ENCODE assay signal across 22 cellular contexts in the genomic region with DNA sequence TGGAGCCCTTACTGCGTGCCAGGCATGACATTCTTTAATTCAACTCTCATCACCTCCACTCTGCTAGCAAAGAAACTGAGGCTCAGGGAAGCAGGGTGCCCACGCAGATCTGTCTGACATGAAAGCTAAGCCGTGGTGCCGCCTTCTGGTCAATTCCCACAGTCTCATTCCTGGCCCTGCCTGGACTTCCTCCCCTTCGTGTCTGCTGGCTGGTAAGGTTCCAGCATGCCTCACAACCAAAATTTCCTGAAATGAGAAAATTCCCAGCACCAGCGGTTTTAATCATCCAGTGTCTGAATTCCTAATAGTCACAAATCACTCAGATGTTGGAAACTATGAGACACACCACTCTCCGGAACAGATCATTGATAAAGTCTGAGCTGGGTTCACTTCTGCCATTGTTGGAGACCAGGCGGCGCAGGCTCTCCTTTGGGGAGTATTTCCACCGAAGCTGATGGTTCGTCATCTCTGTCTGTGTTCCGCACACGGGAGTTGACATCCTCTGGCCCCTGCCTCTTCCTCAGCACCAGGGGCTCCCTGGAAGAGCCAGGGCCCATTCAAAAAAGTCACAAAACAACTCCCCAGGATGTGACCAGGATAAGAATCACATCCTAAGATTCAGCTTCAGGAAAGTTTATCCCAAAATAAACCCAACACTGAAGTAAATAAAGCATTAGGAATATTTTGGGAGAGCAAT.
DNase-seq lines count a peak whose midpoint lies in the region; ATAC-seq and TF ChIP-seq lines count a peak whose summit lies in the region.
"Had no signal": no experiment of that assay in that cellular context is flagged by ENCODE, and none has a peak within 500 bp of the region (broad histone marks: within the 10 kb centered on the region; RNA-seq: fewer than 3 reads in every experiment).

No MANE protein-coding gene starts in this region.

- H3K27ac ChIP-seq in heart left ventricle, result peak overlapping the region; percentile 28 to 84 (median 59)
- H3K27ac ChIP-seq in neuronal stem cell (replicated peaks; ENCODE audit: low read length), result no peak overlapping the region
- H3K27ac ChIP-seq: KMS-11 had no signal

- H2BK12ac ChIP-seq in neuronal stem cell (ENCODE audit: low read length), result no peak overlapping the region

- H3K36me3 ChIP-seq in heart left ventricle (no peaks in the 10 kb centered on the region), neuronal stem cell (replicated peaks in 1 of 2; ENCODE audit: control insufficient read depth in 2 of 2, insufficient read depth in 2 of 2, low read length in 2 of 2) (no peaks in the 10 kb centered on the region)
- H3K36me3 ChIP-seq: esophagus squamous epithelium, sigmoid colon had no signal

- H3K9ac ChIP-seq in neuronal stem cell (ENCODE audit: low read depth, low read length, poor library complexity), result no peak overlapping the region
- H3K9ac ChIP-seq: KMS-11 had no signal

- no peaks in the 10 kb centered on the region for H3K9me3 Mint-ChIP-seq in activated naive CD4-positive, alpha-beta T cell treated with anti-CD3 and anti-CD28 coated beads, Interleukin-2, amount 10 ng/mL, durations not matched to agents 7 days and 5 days
- H3K9me3 Mint-ChIP-seq: stimulated activated memory B cell treated with anti-CD40 and anti-IgM and Interleukin-4, amounts not matched to agents 10 μg/mL and 1 μg/mL and 100 μg/mL, for 72 hours; T-cell had no signal

- intact Hi-C loops in Right ventricle myocardium superior (cut with DNase I), result loop anchor here (5.0 kb wide), 1 partner anchor 166 kb away; the partner anchor contains the start of gene PLPP3
- intact Hi-C loops in Right ventricle myocardium inferior (cut with DNase I), result loop anchor here (5.0 kb wide), 1 partner anchor 124 kb away; no protein-coding TSS in a partner anchor
- intact Hi-C loops in heart left ventricle (cut with DNase I), result loop anchor here in 7 of 10 donors (1.0 to 10.0 kb wide), 6 partner anchors 37 to 227 kb away; partner anchors contain the start of gene PLPP3 (in 5 of the 7)

- no peak for TF ChIP-seq POLR2A in heart left ventricle (IDR thresholded peaks at IDR 0.05)

- peak overlapping the region; percentile 69 for H2AFZ ChIP-seq in neuronal stem cell (ENCODE audit: low read length)

- H3K14ac ChIP-seq in neuronal stem cell (ENCODE audit: low read length), result no peak overlapping the region

- H3K4me2 ChIP-seq in neuronal stem cell (ENCODE audit: insufficient read depth, low read length, poor library complexity, severe bottlenecking), result no peak overlapping the region
- H3K4me2 ChIP-seq: KMS-11 had no signal

- no peak overlapping the region for H2BK15ac ChIP-seq in neuronal stem cell (ENCODE audit: low read length)

- H3K23ac ChIP-seq in neuronal stem cell (ENCODE audit: low read depth, low read length, poor library complexity), result no peak overlapping the region

- no peaks in the 10 kb centered on the region for H3K27me3 ChIP-seq in heart left ventricle
- H3K27me3 ChIP-seq in neuronal stem cell (ENCODE audit: control insufficient read depth in 3 of 3, insufficient read depth in 3 of 3, low read depth in 1 of 3, low read length in 3 of 3), result no peaks in the 10 kb centered on the region
- H3K27me3 ChIP-seq: esophagus squamous epithelium, sigmoid colon had no signal

- H3K79me1 ChIP-seq in neuronal stem cell (ENCODE audit: low read depth, low read length), result no peaks in the 10 kb centered on the region

- no peak overlapping the region for H3K4me3 Mint-ChIP-seq in activated naive CD4-positive, alpha-beta T cell treated with anti-CD3 and anti-CD28 coated beads, Interleukin-2, amount 10 ng/mL, durations not matched to agents 7 days and 5 days
- H3K4me3 Mint-ChIP-seq: naive thymus-derived CD8-positive, alpha-beta T cell; stimulated activated memory B cell treated with anti-CD40 and anti-IgM and Interleukin-4, amounts not matched to agents 10 μg/mL and 1 μg/mL and 100 μg/mL, for 72 hours; T-cell had no signal

- WGBS in heart left ventricle, 4 donors, result 58 to 66% (median 63%) methylated on average over 13 of the region's 13 CpGs
- WGBS in neuronal stem cell (ENCODE audit: extremely low coverage in 2 of 2, insufficient read length in 2 of 2, insufficient replicate concordance in 1 of 2), 2 donors, result no CpG with 5 or more reads among the region's 13 CpGs

- no peak overlapping the region for H2AK5ac ChIP-seq in neuronal stem cell (ENCODE audit: low read depth, low read length)

- no peaks in the 10 kb centered on the region for H3K27me3 Mint-ChIP-seq in activated naive CD4-positive, alpha-beta T cell treated with anti-CD3 and anti-CD28 coated beads, Interleukin-2, amount 10 ng/mL, durations not matched to agents 7 days and 5 days
- H3K27me3 Mint-ChIP-seq: stimulated activated memory B cell treated with anti-CD40 and anti-IgM and Interleukin-4, amounts not matched to agents 10 μg/mL and 1 μg/mL and 100 μg/mL, for 72 hours had no signal

- H3K4me3 ChIP-seq in heart left ventricle (no peak overlapping the region), neuronal stem cell (ENCODE audit: low read length in 2 of 2) (no peak overlapping the region)
- H3K4me3 ChIP-seq: esophagus squamous epithelium, sigmoid colon had no signal

- no peaks in the 10 kb centered on the region for H3K9me3 ChIP-seq in heart left ventricle
- H3K9me3 ChIP-seq in neuronal stem cell (replicated peaks in 1 of 2; ENCODE audit: control insufficient read depth in 2 of 2, insufficient read depth in 1 of 2, low read depth in 1 of 2, low read length in 2 of 2), result no peaks in the 10 kb centered on the region
- H3K9me3 ChIP-seq: esophagus squamous epithelium, sigmoid colon had no signal

- peak; percentile 52 for DNase-seq in Right ventricle myocardium superior
- no peak for DNase-seq in Right ventricle myocardium inferior (ENCODE audit: missing footprints)
- peak in 4 of 5 donors; percentile 50 to 69 (median 60) for DNase-seq in heart left ventricle
- no peak for DNase-seq in neuronal stem cell (ENCODE audit: low spot score)
- no peak for DNase-seq in activated effector memory CD4-positive, alpha-beta T cell treated with Interleukin-2 at 50 U/mL for 16 hours
- no peak for DNase-seq in activated naive CD4-positive, alpha-beta T cell treated with anti-CD3 and anti-CD28 coated beads, Interleukin-2, amount 10 ng/mL, durations not matched to agents 7 days and 5 days
- no peak for DNase-seq in activated effector memory CD4-positive, alpha-beta T cell treated with anti-CD3 and anti-CD28 coated beads, Interleukin-2, amount 50 U/mL, for 16 hours
- DNase-seq: 8988T; COR-L47; esophagus squamous epithelium; GF-D8; naive thymus-derived CD8-positive, alpha-beta T cell; NCI-H1436 treated with DMSO at 0.1 percent for 48 hours; NCI-H510A; PC-3; sigmoid colon; stimulated activated CD4-positive, alpha-beta T cell treated with anti-CD3 and anti-CD28 coated beads, Interleukin-4, amount 100 ng/mL, for 4 hours; T-cell had no signal

- TF ChIP-seq CTCF in heart left ventricle (IDR thresholded peaks at IDR 0.05), result peak in 10 of 12 donors; percentile 23 to 63 (median 44)

- CTCF ChIA-PET in activated naive CD4-positive, alpha-beta T cell treated with anti-CD3 and anti-CD28 coated beads, Interleukin-2, amount 10 ng/mL, durations not matched to agents 7 days and 5 days (lab: Charles Lee), result interaction anchor here (1.5 kb wide), 1 partner anchor 173 kb away, joined by 3 read pairs; no protein-coding TSS in a partner anchor

- peak overlapping the region; percentile 54 for H3K18ac ChIP-seq in neuronal stem cell (ENCODE audit: low read length)

- no peak overlapping the region for H2BK5ac ChIP-seq in neuronal stem cell (ENCODE audit: low read length)

- no peak overlapping the region for H3K4ac ChIP-seq in neuronal stem cell (ENCODE audit: low read length)

- H4K91ac ChIP-seq in neuronal stem cell (ENCODE audit: low read depth, low read length, poor library complexity), result no peak overlapping the region

- no peaks in the 10 kb centered on the region for H3K4me1 Mint-ChIP-seq in activated naive CD4-positive, alpha-beta T cell treated with anti-CD3 and anti-CD28 coated beads, Interleukin-2, amount 10 ng/mL, durations not matched to agents 7 days and 5 days
- H3K4me1 Mint-ChIP-seq: T-cell had no signal

- no peaks in the 10 kb centered on the region for H3K36me3 Mint-ChIP-seq in activated naive CD4-positive, alpha-beta T cell treated with anti-CD3 and anti-CD28 coated beads, Interleukin-2, amount 10 ng/mL, durations not matched to agents 7 days and 5 days
- H3K36me3 Mint-ChIP-seq: naive thymus-derived CD8-positive, alpha-beta T cell; stimulated activated memory B cell treated with anti-CD40 and anti-IgM and Interleukin-4, amounts not matched to agents 10 μg/mL and 1 μg/mL and 100 μg/mL, for 72 hours; T-cell had no signal

- ATAC-seq in Right ventricle myocardium superior (ENCODE audit: poor library complexity) (peak; percentile 42), Right ventricle myocardium inferior (no peak), heart left ventricle (peak; percentile 44 to 85 (median 76)), GM19467 (IDR thresholded peaks at IDR 0.05; ENCODE audit: unreplicated experiment) (no peak)
- ATAC-seq: activated CD4-positive, CD25-positive, alpha-beta regulatory T cell treated with anti-CD3 and anti-CD28 coated beads, Interleukin-2, amount 50 U/mL, for 24 hours; naive thymus-derived CD8-positive, alpha-beta T cell; PC-3; stimulated activated memory B cell treated with anti-CD40 and anti-IgM and Interleukin-4, amounts not matched to agents 10 μg/mL and 1 μg/mL and 100 μg/mL, for 72 hours; T-cell had no signal

- H4K8ac ChIP-seq in neuronal stem cell (ENCODE audit: low read depth, low read length), result no peak overlapping the region

- peaks cover 0 to 33% (median 10%) of the 10 kb centered on the region in 12 donors for H3K4me1 ChIP-seq in heart left ventricle
- H3K4me1 ChIP-seq in neuronal stem cell (ENCODE audit: control insufficient read depth in 2 of 2, insufficient read depth in 1 of 2, low read depth in 1 of 2, low read length in 2 of 2), result peaks cover 7 to 8% of the 10 kb centered on the region in 2 donors
- H3K4me1 ChIP-seq: sigmoid colon had no signal

- H3K27ac Mint-ChIP-seq in activated naive CD4-positive, alpha-beta T cell treated with anti-CD3 and anti-CD28 coated beads, Interleukin-2, amount 10 ng/mL, durations not matched to agents 7 days and 5 days, result no peak overlapping the region
- H3K27ac Mint-ChIP-seq: naive thymus-derived CD8-positive, alpha-beta T cell; stimulated activated memory B cell treated with anti-CD40 and anti-IgM and Interleukin-4, amounts not matched to agents 10 μg/mL and 1 μg/mL and 100 μg/mL, for 72 hours; T-cell had no signal

- no peak overlapping the region for H2BK120ac ChIP-seq in neuronal stem cell (ENCODE audit: low read depth, low read length)

Comparison
In these comparisons a context has a peak if more than half of its experiments do, and no peak if none do; other contexts are left out.
1. ATAC-seq: peak in Right ventricle myocardium superior (single experiment) and heart left ventricle (4 of 4); none in Right ventricle myocardium inferior (single experiment) and GM19467 (single experiment).
2. DNase-seq: peak in Right ventricle myocardium superior (single experiment) and heart left ventricle (4 of 5); none in Right ventricle myocardium inferior (single experiment), neuronal stem cell (single experiment), activated effector memory CD4-positive, alpha-beta T cell treated with Interleukin-2 at 50 U/mL for 16 hours (single experiment), activated naive CD4-positive, alpha-beta T cell treated with anti-CD3 and anti-CD28 coated beads, Interleukin-2, amount 10 ng/mL, durations not matched to agents 7 days and 5 days (single experiment) and activated effector memory CD4-positive, alpha-beta T cell treated with anti-CD3 and anti-CD28 coated beads, Interleukin-2, amount 50 U/mL, for 16 hours (single experiment).